ENCODE assay signal across 25 cellular contexts in the genomic region with DNA sequence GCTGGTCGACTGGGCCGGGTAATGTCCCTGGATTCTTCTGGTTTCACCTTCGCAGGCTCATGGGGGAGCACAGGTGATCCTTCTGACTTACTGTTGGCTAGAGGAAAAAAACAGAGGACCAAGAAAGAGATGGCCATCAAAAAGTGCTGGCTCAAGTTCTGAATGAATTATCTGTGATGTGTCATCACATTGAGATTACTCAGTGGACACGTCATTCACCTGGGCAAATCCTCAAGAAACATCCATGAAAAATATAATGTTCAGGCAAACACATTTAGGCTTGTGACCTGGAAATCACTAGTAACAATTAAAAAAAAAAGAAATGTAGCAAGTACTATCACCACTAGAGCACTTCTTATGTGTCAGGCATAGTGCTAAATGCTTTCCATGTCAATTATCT.
A peak's percentile ranks its signal among the peaks of the same experiment; 100 is the strongest.
DNase-seq lines count a peak whose midpoint lies in the region; ATAC-seq and TF ChIP-seq lines count a peak whose summit lies in the region.
"Had no signal": no experiment of that assay in that cellular context is flagged by ENCODE, and none has a peak within 500 bp of the region (broad histone marks: within the 10 kb centered on the region; RNA-seq: fewer than 3 reads in every experiment).

No MANE protein-coding gene starts in this region.

- H3K27ac Mint-ChIP-seq in mesothelial cell of epicardium = no peak overlapping the region
- H3K27ac Mint-ChIP-seq: activated CD4-positive, alpha-beta T cell treated with anti-CD3 and anti-CD28 coated beads, Interleukin-2, amount 10 ng/mL, durations not matched to agents 24 days and 14 days; activated CD8-positive, alpha-beta memory T cell treated with anti-CD3 and anti-CD28 coated beads, Interleukin-2, amount 10 ng/mL, durations not matched to agents 7 days and 5 days; activated naive CD8-positive, alpha-beta T cell treated with anti-CD3 and anti-CD28 coated beads, Interleukin-2, amount 50 U/mL, for 24 hours; activated T-helper 17 cell treated with anti-CD3 and anti-CD28 coated beads, Interleukin-2, amount 50 U/mL, for 72 hours; natural killer cell treated with Interleukin-12 subunit alpha and Interleukin-12 subunit beta and Interleukin-15 and Interleukin-18, amount 100 ng/mL, for 72 hours had no signal

- no peak overlapping the region for H3K4me3 Mint-ChIP-seq in mesothelial cell of epicardium
- H3K4me3 Mint-ChIP-seq: activated CD4-positive, alpha-beta T cell treated with anti-CD3 and anti-CD28 coated beads, Interleukin-2, amount 10 ng/mL, durations not matched to agents 24 days and 14 days; activated CD8-positive, alpha-beta memory T cell treated with anti-CD3 and anti-CD28 coated beads, Interleukin-2, amount 10 ng/mL, durations not matched to agents 7 days and 5 days; activated naive CD8-positive, alpha-beta T cell treated with anti-CD3 and anti-CD28 coated beads, Interleukin-2, amount 50 U/mL, for 24 hours; activated T-helper 17 cell treated with anti-CD3 and anti-CD28 coated beads, Interleukin-2, amount 50 U/mL, for 72 hours; CD8-positive, alpha-beta memory T cell; central memory CD8-positive, alpha-beta T cell; natural killer cell treated with Interleukin-12 subunit alpha and Interleukin-12 subunit beta and Interleukin-15 and Interleukin-18, amount 100 ng/mL, for 72 hours had no signal

- ATAC-seq in foreskin keratinocyte (peak; percentile 74), left ventricle myocardium superior (no peak)
- ATAC-seq: activated CD8-positive, alpha-beta memory T cell treated with anti-CD3 and anti-CD28 coated beads, Interleukin-2, amount 10 ng/mL, durations not matched to agents 7 days and 5 days; activated naive CD8-positive, alpha-beta T cell treated with anti-CD3 and anti-CD28 coated beads, Interleukin-2, amount 50 U/mL, for 24 hours; activated T-helper 17 cell treated with anti-CD3 and anti-CD28 coated beads, Interleukin-2, amount 50 U/mL, for 72 hours; left colon; natural killer cell treated with Interleukin-12 subunit alpha and Interleukin-12 subunit beta and Interleukin-15 and Interleukin-18, amount 100 ng/mL, for 72 hours; sciatic nerve had no signal

- no peaks in the 10 kb centered on the region for H3K4me1 Mint-ChIP-seq in mesothelial cell of epicardium
- H3K4me1 Mint-ChIP-seq: activated CD4-positive, alpha-beta T cell treated with anti-CD3 and anti-CD28 coated beads, Interleukin-2, amount 10 ng/mL, durations not matched to agents 24 days and 14 days; activated CD8-positive, alpha-beta memory T cell treated with anti-CD3 and anti-CD28 coated beads, Interleukin-2, amount 10 ng/mL, durations not matched to agents 7 days and 5 days; activated naive CD8-positive, alpha-beta T cell treated with anti-CD3 and anti-CD28 coated beads, Interleukin-2, amount 50 U/mL, for 24 hours; activated T-helper 17 cell treated with anti-CD3 and anti-CD28 coated beads, Interleukin-2, amount 50 U/mL, for 72 hours; CD8-positive, alpha-beta memory T cell had no signal

- H3K9me3 Mint-ChIP-seq in mesothelial cell of epicardium = no peaks in the 10 kb centered on the region
- H3K9me3 Mint-ChIP-seq: activated CD4-positive, alpha-beta T cell treated with anti-CD3 and anti-CD28 coated beads, Interleukin-2, amount 10 ng/mL, durations not matched to agents 24 days and 14 days; activated naive CD8-positive, alpha-beta T cell treated with anti-CD3 and anti-CD28 coated beads, Interleukin-2, amount 50 U/mL, for 24 hours; activated T-helper 17 cell treated with anti-CD3 and anti-CD28 coated beads, Interleukin-2, amount 50 U/mL, for 72 hours; CD8-positive, alpha-beta memory T cell; central memory CD8-positive, alpha-beta T cell; natural killer cell treated with Interleukin-12 subunit alpha and Interleukin-12 subunit beta and Interleukin-15 and Interleukin-18, amount 100 ng/mL, for 72 hours had no signal

- DNase-seq in AG10803 (ENCODE audit: low read depth) = peak; percentile 16
- DNase-seq in HS-5 (ENCODE audit: low read depth) = peak; percentile 55
- peak; percentile 56 for DNase-seq in amniotic epithelial cell (ENCODE audit: low read depth)
- DNase-seq in foreskin keratinocyte = peak; percentile 46 to 77
- DNase-seq in OCI-M1 (lab: John Stamatoyannopoulos, UW) = no peak
- no peak for DNase-seq in mesothelial cell of epicardium (ENCODE audit: low spot score in 2 of 2, unreplicated experiment in 2 of 2)
- no peak for DNase-seq in left ventricle myocardium superior
- no peak for DNase-seq in GM19238 (ENCODE audit: insufficient read length, low spot score)
- DNase-seq: activated CD4-positive, alpha-beta T cell treated with anti-CD3 and anti-CD28 coated beads, Interleukin-2, amount 10 ng/mL, durations not matched to agents 24 days and 14 days; activated CD8-positive, alpha-beta memory T cell treated with anti-CD3 and anti-CD28 coated beads, Interleukin-2, amount 10 ng/mL, durations not matched to agents 7 days and 5 days; activated naive CD8-positive, alpha-beta T cell treated with anti-CD3 and anti-CD28 coated beads, Interleukin-2, amount 50 U/mL, for 24 hours; CD8-positive, alpha-beta memory T cell; DMS53; glutamatergic neuron; left colon; midbrain; NCI-H2081 treated with DMSO at 0.1 percent for 48 hours; NK-92 treated with Interleukin-12 subunit alpha and Interleukin-12 subunit beta, amount 100 ng/mL, for 24 hours; substantia nigra had no signal

- no peaks in the 10 kb centered on the region for H3K27me3 Mint-ChIP-seq in mesothelial cell of epicardium (ENCODE audit: low read depth)
- H3K27me3 Mint-ChIP-seq: activated CD4-positive, alpha-beta T cell treated with anti-CD3 and anti-CD28 coated beads, Interleukin-2, amount 10 ng/mL, durations not matched to agents 24 days and 14 days; activated CD8-positive, alpha-beta memory T cell treated with anti-CD3 and anti-CD28 coated beads, Interleukin-2, amount 10 ng/mL, durations not matched to agents 7 days and 5 days; activated naive CD8-positive, alpha-beta T cell treated with anti-CD3 and anti-CD28 coated beads, Interleukin-2, amount 50 U/mL, for 24 hours; activated T-helper 17 cell treated with anti-CD3 and anti-CD28 coated beads, Interleukin-2, amount 50 U/mL, for 72 hours; CD8-positive, alpha-beta memory T cell; central memory CD8-positive, alpha-beta T cell; natural killer cell treated with Interleukin-12 subunit alpha and Interleukin-12 subunit beta and Interleukin-15 and Interleukin-18, amount 100 ng/mL, for 72 hours had no signal

- H3K4me3 ChIP-seq in AG10803 (ENCODE audit: low read length) = no peak overlapping the region
- H3K4me3 ChIP-seq: vagina had no signal

- H3K4me1 ChIP-seq in foreskin keratinocyte = no peaks in the 10 kb centered on the region
- H3K4me1 ChIP-seq: parathyroid adenoma, vagina had no signal

- TF ChIP-seq CTCF in AG10803 (conservative IDR thresholded peaks at IDR 0.05; ENCODE audit: low read length) (no peak), foreskin keratinocyte (conservative IDR thresholded peaks at IDR 0.05) (no peak), mesothelial cell of epicardium (IDR thresholded peaks at IDR 0.05; ENCODE audit: unreplicated experiment) (no peak)

- H3K27ac ChIP-seq in foreskin keratinocyte = no peak overlapping the region
- H3K27ac ChIP-seq: parathyroid adenoma, vagina had no signal

- H3K36me3 Mint-ChIP-seq in mesothelial cell of epicardium = peaks cover 4% of the 10 kb centered on the region

- intact Hi-C loops in left ventricle myocardium superior (cut with micrococcal nuclease) = no loop called here

- H3K27me3 ChIP-seq in foreskin keratinocyte = no peaks in the 10 kb centered on the region
- H3K27me3 ChIP-seq: vagina had no signal

Comparison
In these comparisons a context has a peak if more than half of its experiments do, and no peak if none do; other contexts are left out.
1. DNase-seq: peak in AG10803 (single experiment), HS-5 (single experiment), amniotic epithelial cell (single experiment) and foreskin keratinocyte (2 of 2); none in OCI-M1 (single experiment), mesothelial cell of epicardium (0 of 2), left ventricle myocardium superior (single experiment) and GM19238 (single experiment).